ENCODE assay signal across 24 cellular contexts in genomic region chr7:157773361-157773760, GRCh38.
DNase-seq lines count a peak whose midpoint lies in the region; ATAC-seq, FAIRE-seq and TF ChIP-seq lines count a peak whose summit lies in the region.
"Had no signal": no experiment of that assay in that cellular context is flagged by ENCODE, and none has a peak within 500 bp of the region (broad histone marks: within the 10 kb centered on the region; RNA-seq: fewer than 3 reads in every experiment).

No MANE protein-coding gene starts in this region.

- H3K23ac ChIP-seq in neuronal stem cell (ENCODE audit: low read depth, low read length, poor library complexity): peak overlapping the region; percentile 20

- no peak for DNase-seq in activated CD4-positive, alpha-beta T cell treated with anti-CD3 and anti-CD28 coated beads, Interleukin-2, amount 10 ng/mL, durations not matched to agents 7 days and 5 days
- no peak for DNase-seq in activated CD4-positive, alpha-beta T cell treated with anti-CD3 and anti-CD28 coated beads for 36 hours
- DNase-seq in kidney (peak; percentile 51), neuronal stem cell (ENCODE audit: low spot score) (no peak), iPS-NIHi7 (ENCODE audit: extremely low spot score) (no peak), small intestine (no peak), GOT3 (lab: John Stamatoyannopoulos, UW) (no peak)
- DNase-seq: Caco-2; CD4-positive, CD25-positive, alpha-beta regulatory T cell; CD8-positive, alpha-beta T cell; DMS153; DND-41; GM23248; H9; HFFc6 had no signal

- TF ChIP-seq CTCF in HEK293 (tag by site-specific recombination; IDR thresholded peaks at IDR 0.05) (no peak), kidney (IDR thresholded peaks at IDR 0.05; ENCODE audit: borderline replicate concordance, extremely low read depth, insufficient read depth) (no peak)

- H3K27ac Mint-ChIP-seq in activated CD4-positive, alpha-beta T cell treated with anti-CD3 and anti-CD28 coated beads, Interleukin-2, amount 10 ng/mL, durations not matched to agents 7 days and 5 days: peak overlapping the region; percentile 50
- no peak overlapping the region for H3K27ac Mint-ChIP-seq in activated CD4-positive, alpha-beta T cell treated with anti-CD3 and anti-CD28 coated beads for 36 hours
- H3K27ac Mint-ChIP-seq: B cell; CD4-positive, CD25-positive, alpha-beta regulatory T cell; CD8-positive, alpha-beta T cell; H9; HFFc6 had no signal

- intact Hi-C loops in activated CD4-positive, alpha-beta T cell treated with anti-CD3 and anti-CD28 coated beads for 36 hours (cut with DNase I, micrococcal nuclease): no loop called here
- intact Hi-C loops in kidney (cut with DNase I): no loop called here

- H2BK12ac ChIP-seq in neuronal stem cell (ENCODE audit: low read length): no peak overlapping the region

- no peaks in the 10 kb centered on the region for H3K36me3 Mint-ChIP-seq in activated CD4-positive, alpha-beta T cell treated with anti-CD3 and anti-CD28 coated beads, Interleukin-2, amount 10 ng/mL, durations not matched to agents 7 days and 5 days (ENCODE audit: low read depth)
- H3K36me3 Mint-ChIP-seq in activated CD4-positive, alpha-beta T cell treated with anti-CD3 and anti-CD28 coated beads for 36 hours (ENCODE audit: low read depth): peaks cover 5% of the 10 kb centered on the region
- H3K36me3 Mint-ChIP-seq: CD8-positive, alpha-beta T cell had no signal

- peak overlapping the region; percentile 59 for H2AK5ac ChIP-seq in neuronal stem cell (ENCODE audit: low read depth, low read length)

- H3K27me3 Mint-ChIP-seq in activated CD4-positive, alpha-beta T cell treated with anti-CD3 and anti-CD28 coated beads, Interleukin-2, amount 10 ng/mL, durations not matched to agents 7 days and 5 days: peaks cover 4% of the 10 kb centered on the region
- peaks cover 15% of the 10 kb centered on the region for H3K27me3 Mint-ChIP-seq in activated CD4-positive, alpha-beta T cell treated with anti-CD3 and anti-CD28 coated beads for 36 hours

- H3K4me1 ChIP-seq in HEK293 (ENCODE audit: control insufficient read depth, insufficient read depth, low read length) (no peaks in the 10 kb centered on the region), kidney (ENCODE audit: control insufficient read depth in 1 of 2, insufficient read depth in 1 of 2, low read depth in 1 of 2, low read length in 2 of 2) (no peaks in the 10 kb centered on the region), neuronal stem cell (ENCODE audit: control insufficient read depth in 2 of 2, insufficient read depth in 1 of 2, low read depth in 1 of 2, low read length in 2 of 2) (peaks cover 10 to 14% of the 10 kb centered on the region in 2 donors), small intestine (ENCODE audit: control insufficient read depth in 2 of 2, insufficient read depth in 1 of 2, low read depth in 1 of 2, low read length in 1 of 2) (no peaks in the 10 kb centered on the region)
- H3K4me1 ChIP-seq: BLaER1, Caco-2 had no signal

- H3K27ac ChIP-seq in HEK293 (ENCODE audit: extremely low read depth, low read depth, low read length): no peak overlapping the region
- no peak overlapping the region for H3K27ac ChIP-seq in kidney (ENCODE audit: low read depth in 2 of 2, low read length in 2 of 2)
- no peak overlapping the region for H3K27ac ChIP-seq in neuronal stem cell (replicated peaks; ENCODE audit: low read length)
- H3K27ac ChIP-seq in small intestine (ENCODE audit: low read depth in 1 of 2, low read length in 1 of 2): no peak overlapping the region
- H3K27ac ChIP-seq: 22Rv1, BLaER1, C4-2B, GM23248 had no signal

- no CpG with 5 or more reads among the region's 9 CpGs for WGBS in neuronal stem cell (ENCODE audit: extremely low coverage in 2 of 2, insufficient read length in 2 of 2, insufficient replicate concordance in 1 of 2), 2 donors
- WGBS in small intestine, 3 donors: 80 to 86% (median 81%) methylated on average over 9 of the region's 9 CpGs

- H2AFZ ChIP-seq in neuronal stem cell (ENCODE audit: low read length): no peak overlapping the region
- H2AFZ ChIP-seq: GM23248 had no signal

- H3K27me3 ChIP-seq in neuronal stem cell (ENCODE audit: control insufficient read depth in 3 of 3, insufficient read depth in 3 of 3, low read depth in 1 of 3, low read length in 3 of 3) (peaks cover 0 to 5% (median 3%) of the 10 kb centered on the region in 3 experiments), small intestine (ENCODE audit: control insufficient read depth in 2 of 2, insufficient read depth in 2 of 2, low read length in 2 of 2) (no peaks in the 10 kb centered on the region)

- no peak overlapping the region for H4K8ac ChIP-seq in neuronal stem cell (ENCODE audit: low read depth, low read length)

- H3K9ac ChIP-seq in kidney (ENCODE audit: low read length in 2 of 2): no peak overlapping the region
- no peak overlapping the region for H3K9ac ChIP-seq in neuronal stem cell (ENCODE audit: low read depth, low read length, poor library complexity)
- H3K9ac ChIP-seq: BLaER1, GM23248 had no signal

- H3K4me1 Mint-ChIP-seq in activated CD4-positive, alpha-beta T cell treated with anti-CD3 and anti-CD28 coated beads, Interleukin-2, amount 10 ng/mL, durations not matched to agents 7 days and 5 days: no peaks in the 10 kb centered on the region
- H3K4me1 Mint-ChIP-seq in activated CD4-positive, alpha-beta T cell treated with anti-CD3 and anti-CD28 coated beads for 36 hours: no peaks in the 10 kb centered on the region
- H3K4me1 Mint-ChIP-seq: B cell, H9 had no signal

- FAIRE-seq in kidney (lab: Jason Lieb, UNC): no peak
- no peak for FAIRE-seq in small intestine (lab: Jason Lieb, UNC)
- FAIRE-seq: A204.1, G401.6, GM12892 had no signal

- H3K18ac ChIP-seq in neuronal stem cell (ENCODE audit: low read length): peak overlapping the region; percentile 59

- H3K9me3 ChIP-seq in HEK293 (ENCODE audit: control insufficient read depth, insufficient read depth, low read depth, low read length) (no peaks in the 10 kb centered on the region), kidney (ENCODE audit: control insufficient read depth in 1 of 2, low read length in 2 of 2) (peaks cover 0 to 2% of the 10 kb centered on the region in 2 donors), neuronal stem cell (replicated peaks in 1 of 2; ENCODE audit: control insufficient read depth in 2 of 2, insufficient read depth in 1 of 2, low read depth in 1 of 2, low read length in 2 of 2) (peaks cover 9 to 15% of the 10 kb centered on the region in 2 donors), small intestine (ENCODE audit: control insufficient read depth, low read depth) (no peaks in the 10 kb centered on the region)

- H2BK15ac ChIP-seq in neuronal stem cell (ENCODE audit: low read length): no peak overlapping the region

- H4K91ac ChIP-seq in neuronal stem cell (ENCODE audit: low read depth, low read length, poor library complexity): no peak overlapping the region

- H3K4me3 ChIP-seq in HEK293 (ENCODE audit: low read depth, low read length): no peak overlapping the region
- H3K4me3 ChIP-seq in kidney (ENCODE audit: low read length in 2 of 2): no peak overlapping the region
- H3K4me3 ChIP-seq in neuronal stem cell (ENCODE audit: low read length in 2 of 2): no peak overlapping the region
- H3K4me3 ChIP-seq in small intestine (ENCODE audit: low read depth in 1 of 2, low read length in 2 of 2): no peak overlapping the region
- H3K4me3 ChIP-seq: BLaER1, GM23248 had no signal

- no peak overlapping the region for H3K4me2 ChIP-seq in neuronal stem cell (ENCODE audit: insufficient read depth, low read length, poor library complexity, severe bottlenecking)
- H3K4me2 ChIP-seq: BLaER1 had no signal

- H3K79me1 ChIP-seq in neuronal stem cell (ENCODE audit: low read depth, low read length): no peaks in the 10 kb centered on the region

- peaks cover 7% of the 10 kb centered on the region for H3K9me3 Mint-ChIP-seq in activated CD4-positive, alpha-beta T cell treated with anti-CD3 and anti-CD28 coated beads, Interleukin-2, amount 10 ng/mL, durations not matched to agents 7 days and 5 days
- H3K9me3 Mint-ChIP-seq in activated CD4-positive, alpha-beta T cell treated with anti-CD3 and anti-CD28 coated beads for 36 hours (ENCODE audit: low read depth): peaks cover 7% of the 10 kb centered on the region

- H3K4ac ChIP-seq in neuronal stem cell (ENCODE audit: low read length): no peak overlapping the region

- POLR2A ChIA-PET in activated CD4-positive, alpha-beta T cell treated with anti-CD3 and anti-CD28 coated beads, Interleukin-2, amount 10 ng/mL, durations not matched to agents 7 days and 5 days (lab: Charles Lee): no interaction called here
- POLR2A ChIA-PET in activated CD4-positive, alpha-beta T cell treated with anti-CD3 and anti-CD28 coated beads for 36 hours (lab: Charles Lee): no interaction called here
- POLR2A ChIA-PET in HEK293 (lab: Yijun Ruan, JAX): no interaction called here

- no peak overlapping the region for H2BK5ac ChIP-seq in neuronal stem cell (ENCODE audit: low read length)

- no peaks in the 10 kb centered on the region for H3K36me3 ChIP-seq in HEK293 (ENCODE audit: control insufficient read depth in 2 of 2, insufficient read depth in 1 of 2, low read length in 2 of 2)
- no peaks in the 10 kb centered on the region for H3K36me3 ChIP-seq in kidney (ENCODE audit: control insufficient read depth in 1 of 2, insufficient read depth in 2 of 2, low read length in 2 of 2)
- H3K36me3 ChIP-seq in neuronal stem cell (replicated peaks in 1 of 2; ENCODE audit: control insufficient read depth in 2 of 2, insufficient read depth in 2 of 2, low read length in 2 of 2): no peaks in the 10 kb centered on the region
- no peaks in the 10 kb centered on the region for H3K36me3 ChIP-seq in small intestine (ENCODE audit: control insufficient read depth in 2 of 2, insufficient read depth in 2 of 2, low read length in 2 of 2)
- H3K36me3 ChIP-seq: BLaER1 had no signal

- CTCF ChIA-PET in activated CD4-positive, alpha-beta T cell treated with anti-CD3 and anti-CD28 coated beads, Interleukin-2, amount 10 ng/mL, durations not matched to agents 7 days and 5 days (lab: Charles Lee): no interaction called here
- CTCF ChIA-PET in activated CD4-positive, alpha-beta T cell treated with anti-CD3 and anti-CD28 coated beads for 36 hours (lab: Charles Lee): no interaction called here
- CTCF ChIA-PET in HEK293 (lab: Yijun Ruan, JAX): interaction anchor here (0.8 kb wide), 1 partner anchor 341 kb away, joined by 3 read pairs; no protein-coding TSS in a partner anchor

- no peak overlapping the region for H2BK120ac ChIP-seq in neuronal stem cell (ENCODE audit: low read depth, low read length)

- no peak overlapping the region for H3K4me3 Mint-ChIP-seq in activated CD4-positive, alpha-beta T cell treated with anti-CD3 and anti-CD28 coated beads, Interleukin-2, amount 10 ng/mL, durations not matched to agents 7 days and 5 days
- H3K4me3 Mint-ChIP-seq in activated CD4-positive, alpha-beta T cell treated with anti-CD3 and anti-CD28 coated beads for 36 hours: no peak overlapping the region
- H3K4me3 Mint-ChIP-seq: B cell; CD4-positive, CD25-positive, alpha-beta regulatory T cell; CD8-positive, alpha-beta T cell; HFFc6 had no signal

- no peak for ATAC-seq in activated CD4-positive, alpha-beta T cell treated with anti-CD3 and anti-CD28 coated beads for 36 hours
- ATAC-seq: CD8-positive, alpha-beta T cell; HCT116 had no signal

- no peak overlapping the region for H3K14ac ChIP-seq in neuronal stem cell (ENCODE audit: low read length)

TF ChIP-seq in HEK293, 187 proteins besides CTCF, POLR2A, EP300 and RAD21:
- TF ChIP-seq EGR2 (tag by site-specific recombination; IDR thresholded peaks at IDR 0.05; ENCODE audit: low read depth) (0 out of 2 replicates have a peak, but pooled peaks have one; percentile 1), GLI4 (tag by site-specific recombination; IDR thresholded peaks at IDR 0.05) (no peak)
